8 cellular contexts compared by ENCODE assay signal in the genomic region with DNA sequence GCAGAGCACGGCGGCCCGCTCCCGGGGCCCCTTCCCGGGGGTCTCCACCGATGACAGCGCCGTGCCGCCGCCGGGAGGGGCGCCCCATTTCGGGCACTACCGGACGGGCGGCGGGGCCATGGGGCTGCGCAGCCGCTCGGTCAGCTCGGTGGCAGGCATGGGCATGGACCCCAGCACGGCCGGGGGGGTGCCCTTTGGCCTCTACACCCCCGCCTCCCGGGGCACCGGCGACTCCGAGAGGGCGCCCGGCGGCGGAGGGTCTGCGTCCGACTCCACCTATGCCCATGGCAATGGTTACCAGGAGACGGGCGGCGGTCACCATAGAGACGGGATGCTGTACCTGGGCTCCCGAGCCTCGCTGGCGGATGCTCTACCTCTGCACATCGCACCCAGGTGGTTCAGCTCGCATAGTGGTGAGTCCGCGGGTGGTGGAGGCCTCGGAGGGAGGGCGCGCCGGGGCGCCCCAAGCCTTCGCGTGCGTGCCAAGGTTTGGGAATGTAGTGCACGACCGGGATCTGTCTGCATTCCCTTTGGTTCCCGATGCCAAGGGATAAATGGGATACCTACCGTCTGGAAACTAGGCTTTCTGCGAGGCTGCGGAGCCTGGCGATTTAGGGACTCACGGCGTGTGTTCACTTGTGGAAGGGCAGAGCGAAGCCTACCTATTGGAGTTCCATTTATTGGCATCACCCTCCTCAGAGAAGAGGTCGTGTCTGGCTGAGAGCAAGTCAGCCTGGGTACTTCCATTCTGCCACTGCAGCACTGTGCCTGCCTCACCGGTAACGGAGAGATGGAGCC. TPM values are rescaled to one million over a fixed set of nuclear protein-coding genes. Genes with fewer than 3 reads are reported as not detected.
DNase-seq lines count a peak whose midpoint lies in the region; ATAC-seq, FAIRE-seq and TF ChIP-seq lines count a peak whose summit lies in the region.

No MANE protein-coding gene starts in this region.

- H3K36me3 ChIP-seq in body of pancreas (replicated peaks in 1 of 2; ENCODE audit: insufficient read depth in 1 of 2, low read depth in 2 of 2) (no peaks in the 10 kb centered on the region), iPS-20b (ENCODE audit: insufficient read depth, low read depth, low read length) (peaks cover 13% of the 10 kb centered on the region; the same call in 1 of the 2 replicates)

- H3K9ac ChIP-seq in iPS-20b (ENCODE audit: low read depth, low read length): peak overlapping the region; percentile 67; the same call in 1 of the 2 replicates

- H3K9me3 ChIP-seq in body of pancreas (no peaks in the 10 kb centered on the region), iPS-20b (ENCODE audit: insufficient read depth, low read depth, low read length) (no peaks in the 10 kb centered on the region)

- no peak for TF ChIP-seq CTCF in body of pancreas (IDR thresholded peaks at IDR 0.05)

- H3K4me1 ChIP-seq in body of pancreas (peaks cover 30% of the 10 kb centered on the region), iPS-20b (ENCODE audit: insufficient read depth, low read length) (peaks cover 12% of the 10 kb centered on the region; the same call in 1 of the 2 replicates)

- peak; percentile 49 for DNase-seq in HTR-8/SVneo (ENCODE audit: insufficient read length, low spot score)
- peak; percentile 50 for DNase-seq in T-helper 9 cell
- peak; percentile 59 to 72 (median 70) for DNase-seq in body of pancreas
- no peak for DNase-seq in skeletal muscle cell (ENCODE audit: low read depth)
- DNase-seq in GF-D8 (lab: John Stamatoyannopoulos, UW): no peak

- WGBS in body of pancreas, 2 donors: 3 to 25% methylated on average over 13 to 63 of the region's 66 CpGs

- TF ChIP-seq POLR2A in body of pancreas (IDR thresholded peaks at IDR 0.05): no peak

- ATAC-seq in GM18502 (IDR thresholded peaks at IDR 0.05; ENCODE audit: poor library complexity, unreplicated experiment) (peak; percentile 40), body of pancreas (peak; percentile 36), GM21367 (IDR thresholded peaks at IDR 0.05; ENCODE audit: unreplicated experiment) (no peak)

- intact Hi-C loops in body of pancreas (cut with DNase I): no loop called here

- H3K27ac ChIP-seq in body of pancreas (peak overlapping the region in 3 of 4 donors; percentile 65 to 89 (median 74)), iPS-20b (ENCODE audit: low read length) (no peak overlapping the region)

- FAIRE-seq in HTR-8/SVneo (lab: Jason Lieb, UNC): no peak

- no peaks in the 10 kb centered on the region for H3K27me3 ChIP-seq in body of pancreas
- H3K27me3 ChIP-seq in iPS-20b (ENCODE audit: insufficient read depth, low read length): peaks cover 12% of the 10 kb centered on the region

- H3K4me3 ChIP-seq in body of pancreas: peak overlapping the region; percentile 65 to 80
- H3K4me3 ChIP-seq in iPS-20b (ENCODE audit: low read length): peak overlapping the region; percentile 92
- H3K4me3 ChIP-seq in skeletal muscle cell (ENCODE audit: low read depth, low read length): peak overlapping the region; percentile 77

RNA-seq across cellular contexts. Expression of a gene that starts 1.1 kb away (rescaled TPM):
- total RNA-seq in body of pancreas: 10 to 100 TPM in 1 of 2 donors, 1 to 10 TPM in 1; 9.3 to 21.4 TPM

RNA-seq across cellular contexts. Expression of a gene that starts 15.0 kb away (rescaled TPM):
- total RNA-seq in body of pancreas: 10 to 100 TPM; 29.6 to 59.3 TPM

Comparison
In these comparisons a context has a peak if more than half of its experiments do, and no peak if none do; other contexts are left out.
1. DNase-seq: peak in HTR-8/SVneo (single experiment), T-helper 9 cell (single experiment) and body of pancreas (4 of 4); none in skeletal muscle cell (single experiment) and GF-D8 (single experiment).
2. Peak in every context shown above with its lines, with median percentiles within 50 percentile points of each other: H3K4me3 ChIP-seq.